Comparison of ENCODE assay signal across 16 cellular contexts in the genomic region with DNA sequence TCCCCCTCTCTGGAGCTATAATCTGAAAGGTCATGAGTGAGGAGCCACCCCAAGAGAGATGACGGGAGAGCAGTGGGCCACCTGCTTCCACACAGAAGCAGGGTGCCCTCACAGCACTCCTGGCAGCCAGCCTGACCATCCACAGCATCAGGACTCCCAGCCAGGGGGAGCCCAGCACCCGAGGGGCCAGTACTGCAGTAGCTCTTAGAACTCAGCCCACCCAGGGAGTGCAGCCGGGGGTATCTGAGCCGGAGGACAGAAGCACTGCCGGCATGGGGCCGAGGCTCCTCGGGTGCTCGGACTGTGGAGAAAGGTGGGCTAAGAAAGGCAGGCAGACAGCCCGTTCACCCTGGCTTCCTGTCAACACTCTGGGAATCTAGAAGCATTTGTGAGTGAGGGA. TPM values are rescaled to one million over a fixed set of nuclear protein-coding genes. Genes with fewer than 3 reads are reported as not detected.
DNase-seq lines count a peak whose midpoint lies in the region; ATAC-seq and TF ChIP-seq lines count a peak whose summit lies in the region.
"Had no signal": no experiment of that assay in that cellular context is flagged by ENCODE, and none has a peak within 500 bp of the region (broad histone marks: within the 10 kb centered on the region; RNA-seq: fewer than 3 reads in every experiment).

No MANE protein-coding gene starts in this region.

- H3K36me3 Mint-ChIP-seq in activated CD4-positive, alpha-beta T cell treated with anti-CD3 and anti-CD28 coated beads, Interleukin-2, amount 10 ng/mL, durations not matched to agents 24 days and 14 days (ENCODE audit: low read depth): no peaks in the 10 kb centered on the region

- H3K36me3 ChIP-seq in H7 (replicated peaks; ENCODE audit: control insufficient read depth, insufficient read depth, low read length): no peaks in the 10 kb centered on the region

- no peak for TF ChIP-seq POLR2A in lower leg skin (IDR thresholded peaks at IDR 0.05)

- intact Hi-C loops in left ventricle myocardium superior (cut with micrococcal nuclease) (no loop called here), lower leg skin (cut with DNase I; ENCODE audit: low total_unique reads) (no loop called here)
- intact Hi-C loops in activated CD4-positive, alpha-beta T cell treated with anti-CD3 and anti-CD28 coated beads, Interleukin-2, amount 10 ng/mL, durations not matched to agents 24 days and 14 days (cut with micrococcal nuclease): no loop called here

- ATAC-seq in left ventricle myocardium superior (peak; percentile 19), HG03097 (IDR thresholded peaks at IDR 0.05; ENCODE audit: low FRiP score, unreplicated experiment) (no peak)
- ATAC-seq: effector memory CD8-positive, alpha-beta T cell; K562 had no signal

- peak overlapping the region in 15 of 21 experiments; percentile 6 to 87 (median 73) for H3K27ac ChIP-seq in skin epidermis

- TF ChIP-seq CTCF in cardiac fibroblast (IDR thresholded peaks at IDR 0.05; ENCODE audit: low read depth, low read length) (peak; percentile 13), lower leg skin (IDR thresholded peaks at IDR 0.05) (no peak)

- no peaks in the 10 kb centered on the region for H3K9me3 Mint-ChIP-seq in activated CD4-positive, alpha-beta T cell treated with anti-CD3 and anti-CD28 coated beads, Interleukin-2, amount 10 ng/mL, durations not matched to agents 24 days and 14 days
- H3K9me3 Mint-ChIP-seq: activated B cell treated with CpG ODN at 0.5 μM for 24 hours; effector memory CD8-positive, alpha-beta T cell had no signal

- DNase-seq in H7 (peak; percentile 22), cardiac fibroblast (ENCODE audit: low read depth in 2 of 2) (no peak), left ventricle myocardium superior (peak; percentile 36), lower leg skin (ENCODE audit: low spot score in 2 of 2) (no peak), NCI-H774 (lab: John Stamatoyannopoulos, UW) (no peak)
- no peak for DNase-seq in activated CD4-positive, alpha-beta T cell treated with anti-CD3 and anti-CD28 coated beads, Interleukin-2, amount 10 ng/mL, durations not matched to agents 24 days and 14 days
- DNase-seq: activated B cell treated with CpG ODN at 0.5 μM for 24 hours; activated effector memory CD4-positive, alpha-beta T cell treated with anti-CD3 and anti-CD28 coated beads, Interleukin-2, amount 50 U/mL, for 16 hours; anterior cingulate cortex; effector memory CD8-positive, alpha-beta T cell; GF-D8; NCI-H446; occipital lobe had no signal

- H3K27me3 Mint-ChIP-seq in activated CD4-positive, alpha-beta T cell treated with anti-CD3 and anti-CD28 coated beads, Interleukin-2, amount 10 ng/mL, durations not matched to agents 24 days and 14 days: no peaks in the 10 kb centered on the region
- H3K27me3 Mint-ChIP-seq: activated B cell treated with CpG ODN at 0.5 μM for 24 hours; effector memory CD8-positive, alpha-beta T cell had no signal

- H3K4me1 Mint-ChIP-seq in activated CD4-positive, alpha-beta T cell treated with anti-CD3 and anti-CD28 coated beads, Interleukin-2, amount 10 ng/mL, durations not matched to agents 24 days and 14 days: peaks cover 9% of the 10 kb centered on the region

- no peaks in the 10 kb centered on the region for H3K27me3 ChIP-seq in H7 (ENCODE audit: control insufficient read depth, insufficient read depth, low read length)

- H3K4me3 ChIP-seq in H7 (ENCODE audit: insufficient read depth, low read depth, low read length): no peak overlapping the region
- no peak overlapping the region for H3K4me3 ChIP-seq in cardiac fibroblast (replicated peaks in 1 of 2; ENCODE audit: low read depth in 2 of 2, low read length in 2 of 2)
- H3K4me3 ChIP-seq in skin epidermis: no peak overlapping the region
- H3K4me3 ChIP-seq in lower leg skin (ENCODE audit: low read depth, poor library complexity, severe bottlenecking): no peak overlapping the region
- H3K4me3 ChIP-seq: K562 had no signal

- H3K27ac Mint-ChIP-seq in activated CD4-positive, alpha-beta T cell treated with anti-CD3 and anti-CD28 coated beads, Interleukin-2, amount 10 ng/mL, durations not matched to agents 24 days and 14 days: no peak overlapping the region
- H3K27ac Mint-ChIP-seq: activated B cell treated with CpG ODN at 0.5 μM for 24 hours; effector memory CD8-positive, alpha-beta T cell had no signal

- whole genome bisulfite sequencing in lower leg skin, 2 donors: 62 to 78% methylated on average over 8 to 9 of the region's 9 CpGs

- no peak overlapping the region for H3K4me3 Mint-ChIP-seq in activated CD4-positive, alpha-beta T cell treated with anti-CD3 and anti-CD28 coated beads, Interleukin-2, amount 10 ng/mL, durations not matched to agents 24 days and 14 days
- H3K4me3 Mint-ChIP-seq: activated B cell treated with CpG ODN at 0.5 μM for 24 hours; effector memory CD8-positive, alpha-beta T cell had no signal

RNA-seq across cellular contexts. Expression of a gene that starts 25.7 kb away (rescaled TPM):
- not detected in 2 replicates for total RNA-seq in H7 (2014; rRNA removed; shearing (Covaris generic))
- total RNA-seq in left ventricle myocardium superior: 4.5 TPM
- total RNA-seq in lower leg skin: 1 to 10 TPM; 3.0 to 9.1 (median 5.7) TPM
- not detected in 2 replicates for total RNA-seq in activated CD4-positive, alpha-beta T cell treated with anti-CD3 and anti-CD28 coated beads, Interleukin-2, amount 10 ng/mL, durations not matched to agents 24 days and 14 days
- total RNA-seq: activated B cell treated with CpG ODN at 0.5 μM for 24 hours, K562 had no signal

RNA-seq across cellular contexts. Expression of a gene that starts 27.8 kb away (rescaled TPM):
- not detected in 2 replicates for total RNA-seq in H7 (2014; rRNA removed; shearing (Covaris generic))
- 5.3 TPM for total RNA-seq in left ventricle myocardium superior
- total RNA-seq in lower leg skin: 10 to 100 TPM in 1 of 4 donors, 1 to 10 TPM in 3; 2.4 to 10.1 (median 3.8) TPM
- total RNA-seq in activated CD4-positive, alpha-beta T cell treated with anti-CD3 and anti-CD28 coated beads, Interleukin-2, amount 10 ng/mL, durations not matched to agents 24 days and 14 days: not detected in 2 replicates
- total RNA-seq: activated B cell treated with CpG ODN at 0.5 μM for 24 hours, K562 had no signal

Comparison
In these comparisons a context has a peak if more than half of its experiments do, and no peak if none do; other contexts are left out.
1. DNase-seq: peak in H7 (single experiment) and left ventricle myocardium superior (single experiment); none in cardiac fibroblast (0 of 2), lower leg skin (0 of 2), NCI-H774 (single experiment) and activated CD4-positive, alpha-beta T cell treated with anti-CD3 and anti-CD28 coated beads, Interleukin-2, amount 10 ng/mL, durations not matched to agents 24 days and 14 days (single experiment).